13 cellular contexts compared by ENCODE assay signal in genomic region chr2:19932928-19933327, GRCh38. TPM values are rescaled to one million over a fixed set of nuclear protein-coding genes. Genes with fewer than 3 reads are reported as not detected.
DNase-seq lines count a peak whose midpoint lies in the region; ATAC-seq and TF ChIP-seq lines count a peak whose summit lies in the region.
"Had no signal": no experiment of that assay in that cellular context is flagged by ENCODE, and none has a peak within 500 bp of the region (broad histone marks: within the 10 kb centered on the region; RNA-seq: fewer than 3 reads in every experiment).

No MANE protein-coding gene starts in this region.

- no peaks in the 10 kb centered on the region for H3K27me3 Mint-ChIP-seq in activated T-helper 17 cell treated with anti-CD3 and anti-CD28 coated beads, Interleukin-2, amount 50 U/mL, for 72 hours
- H3K27me3 Mint-ChIP-seq in T-helper 2 cell treated with Interferon-gamma antibody and Interleukin-4, amounts not matched to agents 5 μg/mL and 100 μg/mL, for 36 hours (ENCODE audit: low read depth): no peaks in the 10 kb centered on the region
- H3K27me3 Mint-ChIP-seq: naive B cell had no signal

- no peaks in the 10 kb centered on the region for H3K9me3 Mint-ChIP-seq in activated T-helper 17 cell treated with anti-CD3 and anti-CD28 coated beads, Interleukin-2, amount 50 U/mL, for 72 hours
- peaks cover 8% of the 10 kb centered on the region for H3K9me3 Mint-ChIP-seq in T-helper 2 cell treated with Interferon-gamma antibody and Interleukin-4, amounts not matched to agents 5 μg/mL and 100 μg/mL, for 36 hours

- H3K27ac Mint-ChIP-seq in activated T-helper 17 cell treated with anti-CD3 and anti-CD28 coated beads, Interleukin-2, amount 50 U/mL, for 72 hours: no peak overlapping the region
- H3K27ac Mint-ChIP-seq in T-helper 2 cell treated with Interferon-gamma antibody and Interleukin-4, amounts not matched to agents 5 μg/mL and 100 μg/mL, for 36 hours: no peak overlapping the region
- H3K27ac Mint-ChIP-seq: naive B cell had no signal

- no peak for TF ChIP-seq CTCF in 22Rv1 (IDR thresholded peaks at IDR 0.05)

- H3K36me3 Mint-ChIP-seq in activated T-helper 17 cell treated with anti-CD3 and anti-CD28 coated beads, Interleukin-2, amount 50 U/mL, for 72 hours (ENCODE audit: low read depth): peaks cover 79% of the 10 kb centered on the region
- peaks cover 10% of the 10 kb centered on the region for H3K36me3 Mint-ChIP-seq in T-helper 2 cell treated with Interferon-gamma antibody and Interleukin-4, amounts not matched to agents 5 μg/mL and 100 μg/mL, for 36 hours (ENCODE audit: low read depth)

- peak overlapping the region; percentile 66 for H3K27ac ChIP-seq in 22Rv1
- H3K27ac ChIP-seq: transverse colon had no signal

- H3K4me1 Mint-ChIP-seq in activated T-helper 17 cell treated with anti-CD3 and anti-CD28 coated beads, Interleukin-2, amount 50 U/mL, for 72 hours: no peaks in the 10 kb centered on the region
- H3K4me1 Mint-ChIP-seq in T-helper 2 cell treated with Interferon-gamma antibody and Interleukin-4, amounts not matched to agents 5 μg/mL and 100 μg/mL, for 36 hours (ENCODE audit: low read depth): no peaks in the 10 kb centered on the region
- H3K4me1 Mint-ChIP-seq: naive B cell had no signal

- peak; percentile 39 for ATAC-seq in GM19455 (IDR thresholded peaks at IDR 0.05; ENCODE audit: unreplicated experiment)
- ATAC-seq in HG03432 (IDR thresholded peaks at IDR 0.05; ENCODE audit: unreplicated experiment): peak; percentile 28
- no peak for ATAC-seq in activated T-helper 17 cell treated with anti-CD3 and anti-CD28 coated beads, Interleukin-2, amount 50 U/mL, for 72 hours (replicated peaks)
- ATAC-seq: Right ventricle myocardium inferior had no signal

- no peak overlapping the region for H3K4me3 Mint-ChIP-seq in activated T-helper 17 cell treated with anti-CD3 and anti-CD28 coated beads, Interleukin-2, amount 50 U/mL, for 72 hours
- no peak overlapping the region for H3K4me3 Mint-ChIP-seq in T-helper 2 cell treated with Interferon-gamma antibody and Interleukin-4, amounts not matched to agents 5 μg/mL and 100 μg/mL, for 36 hours
- H3K4me3 Mint-ChIP-seq: naive B cell had no signal

- peak; percentile 20 to 66 for DNase-seq in dermis microvascular lymphatic vessel endothelial cell (ENCODE audit: low read depth in 2 of 2)
- no peak for DNase-seq in activated effector memory CD4-positive, alpha-beta T cell treated with anti-CD3 and anti-CD28 coated beads, Interleukin-2, amount 50 U/mL, for 16 hours
- DNase-seq in DMS53 treated with DMSO at 0.1 percent for 48 hours (lab: John Stamatoyannopoulos, UW; ENCODE audit: unreplicated experiment): no peak
- DNase-seq in T-helper 2 cell treated with Interferon-gamma antibody and Interleukin-4, amounts not matched to agents 5 μg/mL and 100 μg/mL, for 36 hours (ENCODE audit: low spot score): no peak
- DNase-seq: caudate nucleus, naive B cell, NCI-H524, transverse colon had no signal

RNA-seq across cellular contexts. Expression of gene TTC32, which starts 31.1 kb away (rescaled TPM):
- 6.3 and 8.7 TPM in 2 replicates for total RNA-seq in dermis microvascular lymphatic vessel endothelial cell
- 10 to 100 TPM; 19.5 to 62.7 TPM for total RNA-seq in activated T-helper 17 cell treated with anti-CD3 and anti-CD28 coated beads, Interleukin-2, amount 50 U/mL, for 72 hours

RNA-seq across cellular contexts. Expression of gene WDR35, which starts 57.0 kb away (rescaled TPM):
- total RNA-seq in dermis microvascular lymphatic vessel endothelial cell: 5.0 and 6.1 TPM in 2 replicates
- 1 to 10 TPM; 5.0 to 8.3 TPM for total RNA-seq in activated T-helper 17 cell treated with anti-CD3 and anti-CD28 coated beads, Interleukin-2, amount 50 U/mL, for 72 hours

Comparison
In these comparisons a context has a peak if more than half of its experiments do, and no peak if none do; other contexts are left out.
1. DNase-seq: peak in dermis microvascular lymphatic vessel endothelial cell (2 of 2); none in activated effector memory CD4-positive, alpha-beta T cell treated with anti-CD3 and anti-CD28 coated beads, Interleukin-2, amount 50 U/mL, for 16 hours (single experiment), DMS53 treated with DMSO at 0.1 percent for 48 hours (single experiment) and T-helper 2 cell treated with Interferon-gamma antibody and Interleukin-4, amounts not matched to agents 5 μg/mL and 100 μg/mL, for 36 hours (single experiment).